9 cellular contexts compared by ENCODE assay signal in the genomic region with DNA sequence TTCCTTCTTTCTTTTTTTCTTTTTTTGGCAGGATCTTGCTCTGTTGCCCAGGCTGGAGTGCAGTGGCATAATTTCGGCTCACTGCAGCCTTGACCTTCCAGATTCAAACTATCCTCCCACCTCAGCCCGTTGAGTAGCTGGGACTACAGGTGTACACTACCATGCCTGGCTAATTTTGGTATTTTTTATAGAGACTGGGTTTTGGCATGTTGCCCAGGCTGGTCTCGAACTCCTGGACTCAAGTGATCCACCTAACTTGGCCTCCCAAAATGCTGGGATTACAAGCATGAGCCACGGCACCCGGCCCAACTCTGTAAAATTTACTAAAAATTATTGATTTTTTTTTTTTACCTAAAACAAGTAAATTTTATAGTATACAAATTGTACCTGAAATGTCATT.
"Had no signal": no experiment of that assay in that cellular context is flagged by ENCODE, and none has a peak within 500 bp of the region (broad histone marks: within the 10 kb centered on the region; RNA-seq: fewer than 3 reads in every experiment).

No MANE protein-coding gene starts in this region.

- H3K4me1 ChIP-seq: HAP-1 had no signal

- DNase-seq: GM23248, GOT3, H7, HFFc6 had no signal

- ATAC-seq: HCT116, HepG2 had no signal

- H3K36me3 ChIP-seq: HAP-1 had no signal

- H3K27ac ChIP-seq: GM23248, HL-60 had no signal

- H3K4me3 ChIP-seq: GM23248, HAP-1 had no signal

- H3K9me3 Mint-ChIP-seq: HFFc6 had no signal

- H3K4me1 Mint-ChIP-seq: IgD-negative memory B cell had no signal

- H3K36me3 Mint-ChIP-seq: IgD-negative memory B cell had no signal

- H3K9me3 ChIP-seq: HAP-1 had no signal

- H3K27ac Mint-ChIP-seq: HFFc6, IgD-negative memory B cell had no signal

- H3K4me3 Mint-ChIP-seq: HFFc6, IgD-negative memory B cell had no signal
